Comparison of ENCODE assay signal across 18 cellular contexts in genomic region chr3:115448856-115449255, GRCh38.
"Had no signal": no experiment of that assay in that cellular context is flagged by ENCODE, and none has a peak within 500 bp of the region (broad histone marks: within the 10 kb centered on the region; RNA-seq: fewer than 3 reads in every experiment).

No MANE protein-coding gene starts in this region.

- H3K27me3 ChIP-seq: dorsolateral prefrontal cortex, gastrocnemius medialis, neural progenitor cell, ovary, tibial artery, upper lobe of left lung had no signal

- H3K27ac ChIP-seq: gastrocnemius medialis, left ventricle myocardium inferior, lower lobe of right lung, neural progenitor cell, ovary, tibial artery, upper lobe of left lung had no signal

- H3K4me2 ChIP-seq: neural progenitor cell had no signal

- H3K9ac ChIP-seq: neural progenitor cell had no signal

- DNase-seq: central memory CD4-positive, alpha-beta T cell; cortex of kidney; effector CD8-positive, alpha-beta T cell; gastrocnemius medialis; left cardiac atrium; left ventricle myocardium inferior; lower lobe of right lung; nucleus accumbens; ovary; right cardiac atrium; stimulated activated CD4-positive, alpha-beta T cell treated with anti-CD3 and anti-CD28 coated beads, Interleukin-4, amount 100 ng/mL, for 1 hour; stimulated activated CD8-positive, alpha-beta memory T cell treated with anti-CD3 and anti-CD28 coated beads, Interleukin-4, amount 100 ng/mL, for 48 hours; stimulated activated naive CD8-positive, alpha-beta T cell treated with anti-CD3 and anti-CD28 coated beads, Interleukin-15, Interleukin-2, amounts not matched to agents 100 U/mL and 50 U/mL, for 24 hours; tibial artery; upper lobe of left lung had no signal

- H3K9me3 ChIP-seq: gastrocnemius medialis, left ventricle myocardium inferior, lower lobe of right lung, ovary, tibial artery, upper lobe of left lung had no signal

- H3K4me1 ChIP-seq: gastrocnemius medialis, left ventricle myocardium inferior, lower lobe of right lung, neural progenitor cell, tibial artery, upper lobe of left lung had no signal

- H2AFZ ChIP-seq: neural progenitor cell had no signal

- H3K4me3 ChIP-seq: dorsolateral prefrontal cortex, gastrocnemius medialis, left ventricle myocardium inferior, lower lobe of right lung, neural progenitor cell, ovary, tibial artery, upper lobe of left lung had no signal

- H3K36me3 ChIP-seq: gastrocnemius medialis, left ventricle myocardium inferior, lower lobe of right lung, neural progenitor cell, ovary, tibial artery, upper lobe of left lung had no signal

- FAIRE-seq: keratinocyte had no signal
